In genomic region chr17:78903101-78903779, GRCh38 we compare ENCODE assay signal across 1 cellular context.
TF ChIP-seq lines count a peak whose summit lies in the region.

CEP295NL (minus strand) TSS chr17:78903201; CDS start chr17:78901828, 1,373 bp downstream.

TF ChIP-seq in GM12878, 131 proteins besides CTCF, POLR2A, EP300 and RAD21 (continued from another document):
- TF ChIP-seq CUX1 (IDR thresholded peaks at IDR 0.05; ENCODE audit: insufficient replicate concordance, low read depth, low read length) (no peak), BMI1 (IDR thresholded peaks at IDR 0.05; ENCODE audit: borderline replicate concordance) (peak; percentile 64; the same call in 1 of the 2 replicates), CHD4 (IDR thresholded peaks at IDR 0.05) (no peak)
